Comparison of ENCODE assay signal across 8 cellular contexts in genomic region chr19:12666305-12667048, GRCh38. TPM values are rescaled to one million over a fixed set of nuclear protein-coding genes. Genes with fewer than 3 reads are reported as not detected.
DNase-seq lines count a peak whose midpoint lies in the region; ATAC-seq and TF ChIP-seq lines count a peak whose summit lies in the region.

Gene MAN2B1, minus strand, starts transcription at chr19:12666742. Its CDS starts 41 bp downstream, at chr19:12666701.
Gene WDR83, plus strand, starts transcription at chr19:12666807. Its CDS starts 2,984 bp downstream, at chr19:12669791.

- peaks cover 0 to 46% of the 10 kb centered on the region in 2 donors for H3K36me3 ChIP-seq in gastroesophageal sphincter
- peaks cover 36% of the 10 kb centered on the region for H3K36me3 ChIP-seq in neutrophil

- H3K4me3 ChIP-seq in gastroesophageal sphincter (peak within 1 kb of the TSS; percentile 61 to 66), neutrophil (ENCODE audit: low read depth in 1 of 2, low read length in 1 of 2) (peak within 1 kb of the TSS; percentile 91 to 92)

- peaks cover 0 to 62% (median 35%) of the 10 kb centered on the region in 3 donors for H3K4me1 ChIP-seq in gastroesophageal sphincter
- H3K4me1 ChIP-seq in neutrophil (ENCODE audit: control insufficient read depth in 1 of 2, insufficient read depth in 1 of 2, low read depth in 1 of 2, low read length in 1 of 2): peaks cover 55 to 63% of the 10 kb centered on the region in 2 experiments

- peak; percentile 40 to 41 for TF ChIP-seq POLR2A in gastroesophageal sphincter (IDR thresholded peaks at IDR 0.05)

- peak; percentile 88 for ATAC-seq in gastroesophageal sphincter

- TF ChIP-seq CTCF in C4-2B (conservative IDR thresholded peaks at IDR 0.05) (no peak), GM20000 (IDR thresholded peaks at IDR 0.05; ENCODE audit: extremely low read depth, missing control alignments) (no peak), gastroesophageal sphincter (IDR thresholded peaks at IDR 0.05) (no peak), neutrophil (IDR thresholded peaks at IDR 0.05) (peak; percentile 9), subcutaneous adipose tissue (IDR thresholded peaks at IDR 0.05; ENCODE audit: low read depth) (no peak)

- DNase-seq in GM20000 (ENCODE audit: low spot score): peak; percentile 94
- peak; percentile 78 for DNase-seq in LoVo (ENCODE audit: low spot score)
- peak; percentile 74 for DNase-seq in SK-N-DZ (ENCODE audit: low spot score)
- peak; percentile 43 to 72 (median 56) for DNase-seq in activated naive CD4-positive, alpha-beta T cell (lab: John Stamatoyannopoulos, UW)

- 0 to 5% methylated on average over 7 to 11 of the region's 46 CpGs for WGBS in gastroesophageal sphincter (ENCODE audit: low coverage in 1 of 2), 2 donors

- H3K9me3 ChIP-seq in gastroesophageal sphincter: no peaks in the 10 kb centered on the region
- H3K9me3 ChIP-seq in neutrophil: no peaks in the 10 kb centered on the region

- no peak for TF ChIP-seq EP300 in gastroesophageal sphincter (IDR thresholded peaks at IDR 0.05)

- H3K27ac ChIP-seq in C4-2B: peak within 1 kb of the TSS; percentile 61
- H3K27ac ChIP-seq in gastroesophageal sphincter: peak within 1 kb of the TSS; percentile 40 to 89 (median 81)
- H3K27ac ChIP-seq in neutrophil: peak within 1 kb of the TSS; percentile 94

- H3K27me3 ChIP-seq in gastroesophageal sphincter (no peaks in the 10 kb centered on the region), neutrophil (no peaks in the 10 kb centered on the region)

RNA-seq across cellular contexts. Expression of gene MAN2B1, which starts in this region (rescaled TPM):
- 39.2 and 43.2 TPM in 2 replicates for polyA plus RNA-seq in SK-N-DZ (2014; cell fraction: cytosol; rRNA removed)
- polyA plus RNA-seq in SK-N-DZ (2014; cell fraction: nucleus; rRNA removed): 30.1 and 57.5 TPM in 2 replicates
- total RNA-seq in gastroesophageal sphincter (10 to 100 TPM; 61.3 to 98.1 (median 70.8) TPM), subcutaneous adipose tissue (100 to 1,000 TPM in 2 of 4 donors, 10 to 100 TPM in 2; 61.0 to 186 (median 88.5) TPM)

RNA-seq across cellular contexts. Expression of gene WDR83, which starts in this region (rescaled TPM):
- 18.4 and 20.2 TPM in 2 replicates for polyA plus RNA-seq in SK-N-DZ (2014; cell fraction: cytosol; rRNA removed)
- polyA plus RNA-seq in SK-N-DZ (2014; cell fraction: nucleus; rRNA removed): 17.9 and 23.9 TPM in 2 replicates
- 10 to 100 TPM in 3 of 4 donors, 1 to 10 TPM in 1; 8.8 to 19.8 (median 15.5) TPM for total RNA-seq in gastroesophageal sphincter
- total RNA-seq in subcutaneous adipose tissue: 10 to 100 TPM in 1 of 4 donors, 1 to 10 TPM in 3; 5.7 to 11.6 (median 8.6) TPM

Comparison
In these comparisons a context has a peak if more than half of its experiments do, and no peak if none do; other contexts are left out.
1. Peak in every context shown above with its lines: DNase-seq, ATAC-seq, H3K4me3 ChIP-seq and H3K27ac ChIP-seq.